In the genomic region with DNA sequence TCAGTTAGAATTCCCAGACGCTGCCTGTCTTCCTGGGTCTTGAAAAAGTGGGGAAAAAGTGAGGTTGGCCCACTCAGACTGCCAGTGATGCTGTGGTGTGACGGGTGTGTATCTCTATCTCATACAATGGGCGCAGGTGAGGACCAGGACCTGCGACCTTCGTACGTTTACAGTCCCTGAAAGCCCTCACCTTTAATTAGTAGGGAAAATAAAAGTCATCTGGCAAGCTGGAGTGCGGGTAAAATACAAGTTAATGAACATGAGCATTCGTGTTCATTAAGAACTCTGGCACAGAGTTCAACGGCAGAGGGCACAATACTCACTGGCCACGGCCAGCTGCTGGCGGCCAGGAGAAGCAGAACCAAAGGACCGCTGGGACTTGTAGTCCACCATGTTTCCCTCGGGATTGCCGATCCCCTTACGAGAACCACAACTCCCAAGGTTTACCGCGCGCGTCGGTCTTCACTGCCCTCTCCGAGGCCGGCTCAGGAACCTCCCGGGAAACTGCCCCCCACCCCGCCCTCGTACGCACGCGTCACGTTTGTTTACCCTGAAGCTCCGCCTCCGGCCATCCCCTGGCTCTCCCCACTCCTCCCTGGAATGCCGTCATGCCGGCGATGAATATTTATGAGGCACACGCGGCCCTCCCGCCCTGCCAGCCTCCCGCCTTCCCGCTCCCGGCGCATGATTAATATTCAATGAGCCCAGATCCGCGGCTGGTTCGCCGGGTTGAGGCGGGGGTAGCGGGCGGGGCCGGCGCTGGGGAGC, we compare ENCODE assay signal across 8 cellular contexts. TPM values are rescaled to one million over a fixed set of nuclear protein-coding genes. Genes with fewer than 3 reads are reported as not detected.
DNase-seq lines count a peak whose midpoint lies in the region; ATAC-seq and TF ChIP-seq lines count a peak whose summit lies in the region.

No MANE protein-coding gene starts in this region.

- DNase-seq in NCI-H526 treated with DMSO at 0.1 percent for 48 hours (lab: John Stamatoyannopoulos, UW) (peak; percentile 99), cortex of kidney (lab: John Stamatoyannopoulos, UW) (peak; percentile 92), left colon (peak; percentile 99 to 100)
- peak; percentile 86 for DNase-seq in activated CD4-positive, alpha-beta T cell treated with anti-CD3 and anti-CD28 coated beads, Interleukin-2, amount 50 U/mL, for 1 hour
- peak; percentile 78 to 86 for DNase-seq in stimulated activated CD4-positive, alpha-beta T cell treated with anti-CD3 and anti-CD28 coated beads, Interleukin-1b, Interleukin-23, amount 100 ng/mL, for 4 hours (ENCODE audit: low read depth in 2 of 2)

- intact Hi-C loops in left colon (cut with DNase I, micrococcal nuclease): loop anchor here in 1 of 2 donors (10.0 kb wide), 1 partner anchor 130 kb away; no protein-coding TSS in a partner anchor

- H3K27ac ChIP-seq in C4-2B: peak overlapping the region; percentile 89

- ATAC-seq in GM19351 (IDR thresholded peaks at IDR 0.05; ENCODE audit: unreplicated experiment) (peak; percentile 56), HG03520 (IDR thresholded peaks at IDR 0.05; ENCODE audit: unreplicated experiment) (peak; percentile 59), left colon (peak; percentile 82)

- peak; percentile 86 for TF ChIP-seq CTCF in C4-2B (conservative IDR thresholded peaks at IDR 0.05)

RNA-seq across cellular contexts. Expression of gene PHLPP1, which starts 0.5 kb away (rescaled TPM):
- 10 to 100 TPM; 21.4 to 22.9 TPM for total RNA-seq in left colon

Comparison
In these comparisons a context has a peak if more than half of its experiments do, and no peak if none do; other contexts are left out.
1. Peak in every context shown above with its lines: DNase-seq, ATAC-seq and H3K27ac ChIP-seq.